Comparison of ENCODE assay signal across 26 cellular contexts in genomic region chr2:107411267-107411666, GRCh38.
"Had no signal": no experiment of that assay in that cellular context is flagged by ENCODE, and none has a peak within 500 bp of the region (broad histone marks: within the 10 kb centered on the region; RNA-seq: fewer than 3 reads in every experiment).

No MANE protein-coding gene starts in this region.

- H3K9me3 Mint-ChIP-seq: nephron progenitor cell; stimulated activated memory B cell treated with anti-CD40 and anti-IgM and Interleukin-4, amounts not matched to agents 10 μg/mL and 1 μg/mL and 100 μg/mL, for 72 hours had no signal

- H3K9me3 ChIP-seq: gastrocnemius medialis, prostate gland, sigmoid colon, testis, tibial nerve, upper lobe of left lung had no signal

- DNase-seq: dorsolateral prefrontal cortex; effector CD4-positive, alpha-beta T cell; foreskin fibroblast; gastrocnemius medialis; head of caudate nucleus; kidney; mammary epithelial cell; mesendoderm; midbrain; naive thymus-derived CD4-positive, alpha-beta T cell; nephron progenitor cell; nucleus accumbens; right cardiac atrium; sigmoid colon; stimulated activated CD4-positive, alpha-beta T cell treated with anti-CD3 and anti-CD28 coated beads, Interleukin-2, amount 100 ng/mL, for 24 hours; stimulated activated CD4-positive, alpha-beta T cell treated with anti-CD3 and anti-CD28 coated beads, Interleukin-4, amount 100 ng/mL, for 4 hours; stimulated activated naive CD8-positive, alpha-beta T cell treated with anti-CD3 and anti-CD28 coated beads, Interleukin-15, Interleukin-2, amounts not matched to agents 100 U/mL and 50 U/mL, for 24 hours; substantia nigra; testis; upper lobe of left lung had no signal

- H3K4me1 ChIP-seq: gastrocnemius medialis, prostate gland, testis, tibial nerve, upper lobe of left lung had no signal

- H3K4me3 ChIP-seq: dorsolateral prefrontal cortex, gastrocnemius medialis, prostate gland, sigmoid colon, testis, tibial nerve, upper lobe of left lung had no signal

- ATAC-seq: esophagus mucosa; gastrocnemius medialis; left lobe of liver; naive thymus-derived CD4-positive, alpha-beta T cell; right cardiac atrium; stimulated activated memory B cell treated with anti-CD40 and anti-IgM and Interleukin-4, amounts not matched to agents 10 μg/mL and 1 μg/mL and 100 μg/mL, for 72 hours; stimulated activated naive CD8-positive, alpha-beta T cell treated with anti-CD3 and anti-CD28 coated beads, Interleukin-15, Interleukin-2, amounts not matched to agents 100 U/mL and 50 U/mL, for 24 hours had no signal

- H3K27me3 ChIP-seq: dorsolateral prefrontal cortex, gastrocnemius medialis, sigmoid colon, testis, tibial nerve, upper lobe of left lung had no signal

- H3K4me3 Mint-ChIP-seq: naive thymus-derived CD4-positive, alpha-beta T cell; nephron progenitor cell; stimulated activated memory B cell treated with anti-CD40 and anti-IgM and Interleukin-4, amounts not matched to agents 10 μg/mL and 1 μg/mL and 100 μg/mL, for 72 hours had no signal

- H3K27ac Mint-ChIP-seq: naive thymus-derived CD4-positive, alpha-beta T cell; stimulated activated memory B cell treated with anti-CD40 and anti-IgM and Interleukin-4, amounts not matched to agents 10 μg/mL and 1 μg/mL and 100 μg/mL, for 72 hours had no signal

- H3K4me1 Mint-ChIP-seq: naive thymus-derived CD4-positive, alpha-beta T cell; nephron progenitor cell; stimulated activated memory B cell treated with anti-CD40 and anti-IgM and Interleukin-4, amounts not matched to agents 10 μg/mL and 1 μg/mL and 100 μg/mL, for 72 hours had no signal

- H3K27me3 Mint-ChIP-seq: naive thymus-derived CD4-positive, alpha-beta T cell; stimulated activated memory B cell treated with anti-CD40 and anti-IgM and Interleukin-4, amounts not matched to agents 10 μg/mL and 1 μg/mL and 100 μg/mL, for 72 hours had no signal

- H3K27ac ChIP-seq: dorsolateral prefrontal cortex, epithelial cell of prostate, gastrocnemius medialis, prostate gland, sigmoid colon, testis, upper lobe of left lung had no signal

- H3K36me3 ChIP-seq: gastrocnemius medialis, prostate gland, sigmoid colon, tibial nerve, upper lobe of left lung had no signal

- H3K36me3 Mint-ChIP-seq: naive thymus-derived CD4-positive, alpha-beta T cell; stimulated activated memory B cell treated with anti-CD40 and anti-IgM and Interleukin-4, amounts not matched to agents 10 μg/mL and 1 μg/mL and 100 μg/mL, for 72 hours had no signal
